ENCODE assay signal across 8 cellular contexts in genomic region chr10:92291921-92292860, GRCh38. TPM values are rescaled to one million over a fixed set of nuclear protein-coding genes. Genes with fewer than 3 reads are reported as not detected.
DNase-seq lines count a peak whose midpoint lies in the region; ATAC-seq and TF ChIP-seq lines count a peak whose summit lies in the region.

No MANE protein-coding gene starts in this region.

- DNase-seq in CD4-positive, alpha-beta T cell = peak; percentile 2 to 37 (median 16)
- DNase-seq in RPMI7951 (ENCODE audit: low read depth) = peak; percentile 52
- peak; percentile 73 for DNase-seq in activated naive CD4-positive, alpha-beta T cell treated with anti-CD3 and anti-CD28 coated beads, Interleukin-2, amount 10 ng/mL, durations not matched to agents 7 days and 5 days
- peak; percentile 48 for DNase-seq in glomerular visceral epithelial cell (ENCODE audit: extremely low spot score)
- peak in 45 of 56 donors; percentile 1 to 58 (median 16) for DNase-seq in nucleus accumbens (lab: John Stamatoyannopoulos, UW)
- no peak for DNase-seq in vagina (ENCODE audit: extremely low spot score in 2 of 2)

- H3K27me3 ChIP-seq in CD4-positive, alpha-beta T cell (ENCODE audit: control insufficient read depth, insufficient read depth, low read length) = no peaks in the 10 kb centered on the region
- no peaks in the 10 kb centered on the region for H3K27me3 ChIP-seq in vagina

- H3K9me3 Mint-ChIP-seq in CD4-positive, alpha-beta T cell = no peaks in the 10 kb centered on the region
- no peaks in the 10 kb centered on the region for H3K9me3 Mint-ChIP-seq in activated naive CD4-positive, alpha-beta T cell treated with anti-CD3 and anti-CD28 coated beads, Interleukin-2, amount 10 ng/mL, durations not matched to agents 7 days and 5 days

- H3K27ac ChIP-seq in CD4-positive, alpha-beta T cell (ENCODE audit: low read depth, low read length) = no peak overlapping the region
- peak overlapping the region; percentile 91 for H3K27ac ChIP-seq in HEK293 (ENCODE audit: extremely low read depth, low read depth, low read length)
- peak overlapping the region; percentile 94 for H3K27ac ChIP-seq in vagina

- H3K27ac Mint-ChIP-seq in CD4-positive, alpha-beta T cell = peak overlapping the region; percentile 87
- H3K27ac Mint-ChIP-seq in activated naive CD4-positive, alpha-beta T cell treated with anti-CD3 and anti-CD28 coated beads, Interleukin-2, amount 10 ng/mL, durations not matched to agents 7 days and 5 days = peak overlapping the region; percentile 83

- peak overlapping the region; percentile 100 for H3K4me3 ChIP-seq in HEK293 (ENCODE audit: low read depth, low read length)
- H3K4me3 ChIP-seq in vagina = peak overlapping the region; percentile 95 to 98

- peak overlapping the region; percentile 97 for H3K4me3 Mint-ChIP-seq in CD4-positive, alpha-beta T cell
- peak overlapping the region; percentile 95 for H3K4me3 Mint-ChIP-seq in activated naive CD4-positive, alpha-beta T cell treated with anti-CD3 and anti-CD28 coated beads, Interleukin-2, amount 10 ng/mL, durations not matched to agents 7 days and 5 days

- H3K4me1 Mint-ChIP-seq in CD4-positive, alpha-beta T cell (ENCODE audit: low read depth) = peaks cover 42% of the 10 kb centered on the region
- H3K4me1 Mint-ChIP-seq in activated naive CD4-positive, alpha-beta T cell treated with anti-CD3 and anti-CD28 coated beads, Interleukin-2, amount 10 ng/mL, durations not matched to agents 7 days and 5 days = peaks cover 30% of the 10 kb centered on the region

- H3K27me3 Mint-ChIP-seq in CD4-positive, alpha-beta T cell = no peaks in the 10 kb centered on the region
- peaks cover 4% of the 10 kb centered on the region for H3K27me3 Mint-ChIP-seq in activated naive CD4-positive, alpha-beta T cell treated with anti-CD3 and anti-CD28 coated beads, Interleukin-2, amount 10 ng/mL, durations not matched to agents 7 days and 5 days

- H3K36me3 Mint-ChIP-seq in CD4-positive, alpha-beta T cell (ENCODE audit: low read depth) = peaks cover 39% of the 10 kb centered on the region
- peaks cover 20% of the 10 kb centered on the region for H3K36me3 Mint-ChIP-seq in activated naive CD4-positive, alpha-beta T cell treated with anti-CD3 and anti-CD28 coated beads, Interleukin-2, amount 10 ng/mL, durations not matched to agents 7 days and 5 days

- intact Hi-C loops in CD4-positive, alpha-beta T cell (cut with DNase I, micrococcal nuclease) = loop anchor here (1.0 to 10.0 kb wide), 12 partner anchors 50 to 1417 kb away; partner anchors contain the start of genes BTAF1 (in 1 of the 2), CEP55 (in 1 of the 2), EXOC6 (in 1 of the 2) and FGFBP3 (in 1 of the 2)
- intact Hi-C loops in vagina (cut with DNase I) = no loop called here

- no peak for TF ChIP-seq POLR2A in vagina (IDR thresholded peaks at IDR 0.05)

- CTCF ChIA-PET in CD4-positive, alpha-beta T cell (lab: Charles Lee) = interaction anchor here (1.2 to 1.4 kb wide), 2 partner anchors 18 to 34 kb away, joined by 4 read pairs; no protein-coding TSS in a partner anchor
- CTCF ChIA-PET in HEK293 (lab: Yijun Ruan, JAX) = interaction anchor here (1.0 to 4.3 kb wide), 5 partner anchors 50 to 205 kb away, joined by 3 to 41 read pairs (median 3); no protein-coding TSS in a partner anchor
- CTCF ChIA-PET in activated naive CD4-positive, alpha-beta T cell treated with anti-CD3 and anti-CD28 coated beads, Interleukin-2, amount 10 ng/mL, durations not matched to agents 7 days and 5 days (lab: Charles Lee) = interaction anchor here (1.0 to 5.9 kb wide), 3 partner anchors 9 to 204 kb away, joined by 4 to 44 read pairs (median 4); no protein-coding TSS in a partner anchor

- H3K9me3 ChIP-seq in CD4-positive, alpha-beta T cell (ENCODE audit: control insufficient read depth, low read length) = no peaks in the 10 kb centered on the region
- H3K9me3 ChIP-seq in HEK293 (ENCODE audit: control insufficient read depth, insufficient read depth, low read depth, low read length) = no peaks in the 10 kb centered on the region
- no peaks in the 10 kb centered on the region for H3K9me3 ChIP-seq in vagina

- ATAC-seq in CD4-positive, alpha-beta T cell (ENCODE audit: poor library complexity) = no peak
- no peak for ATAC-seq in HG03442 (IDR thresholded peaks at IDR 0.05; ENCODE audit: unreplicated experiment)

- peaks cover 2% of the 10 kb centered on the region; the same call in 1 of the 2 replicates for H3K4me1 ChIP-seq in HEK293 (ENCODE audit: control insufficient read depth, insufficient read depth, low read length)
- H3K4me1 ChIP-seq in vagina = peaks cover 26% of the 10 kb centered on the region

- H3K36me3 ChIP-seq in HEK293 (ENCODE audit: control insufficient read depth in 2 of 2, insufficient read depth in 1 of 2, low read length in 2 of 2) = peaks cover 16 to 19% of the 10 kb centered on the region in 2 experiments
- no peaks in the 10 kb centered on the region for H3K36me3 ChIP-seq in vagina

- POLR2A ChIA-PET in CD4-positive, alpha-beta T cell (lab: Charles Lee) = interaction anchor here (0.9 to 3.8 kb wide), 9 partner anchors 11 to 1421 kb away, joined by 3 to 28 read pairs (median 3); partner anchors contain the start of genes FGFBP3, RPP30 and TNKS2
- POLR2A ChIA-PET in HEK293 (lab: Yijun Ruan, JAX) = interaction anchor here (0.6 to 1.4 kb wide), 2 partner anchors 23 to 204 kb away, joined by 3 to 7 read pairs; no protein-coding TSS in a partner anchor

- TF ChIP-seq CTCF in CD4-positive, alpha-beta T cell (IDR thresholded peaks at IDR 0.05) = peak; percentile 23
- TF ChIP-seq CTCF in HEK293 (tag by site-specific recombination; IDR thresholded peaks at IDR 0.05) (0 out of 2 replicates have a peak, but pooled peaks have one; percentile 20), vagina (IDR thresholded peaks at IDR 0.05) (peak in 1 of 3 experiments; percentile 24)

TF ChIP-seq in HEK293, 187 proteins besides CTCF, POLR2A, EP300 and RAD21 (continues in another document):
- 0 out of 2 replicates have a peak, but pooled peaks have one; percentile 11 for TF ChIP-seq ZNF366 (tag by site-specific recombination; conservative IDR thresholded peaks at IDR 0.05)
- no peak for TF ChIP-seq SP2 (tag by site-specific recombination; IDR thresholded peaks at IDR 0.05)
- peak; percentile 42; the same call in 1 of the 2 replicates for TF ChIP-seq KLF17 (tag by site-specific recombination; IDR thresholded peaks at IDR 0.05)
- TF ChIP-seq ZNF600 (tag by site-specific recombination; IDR thresholded peaks at IDR 0.05) = peak; percentile 40; the same call in 1 of the 2 replicates
- TF ChIP-seq ZBTB11 (tag by site-specific recombination; conservative IDR thresholded peaks at IDR 0.05; ENCODE audit: low read depth) = no peak

RNA-seq across cellular contexts. Expression of gene MARCHF5, which starts 1.2 kb away (rescaled TPM):
- total RNA-seq in CD4-positive, alpha-beta T cell = 10 to 100 TPM; 33.5 to 36.1 TPM
- total RNA-seq in RPMI7951 (2014; rRNA removed; shearing (Covaris generic)) = 5.6 and 12.3 TPM in 2 replicates
- total RNA-seq in vagina = 18.9 TPM

RNA-seq across cellular contexts. Expression of gene CPEB3, which starts 1.3 kb away (rescaled TPM):
- total RNA-seq in CD4-positive, alpha-beta T cell = 1 to 10 TPM; 1.2 to 1.3 TPM
- 0.49 and 0.72 TPM in 2 replicates for total RNA-seq in RPMI7951 (2014; rRNA removed; shearing (Covaris generic))
- 8.8 TPM for total RNA-seq in vagina

Comparison
In these comparisons a context has a peak if more than half of its experiments do, and no peak if none do; other contexts are left out.
1. DNase-seq: peak in CD4-positive, alpha-beta T cell (10 of 10), RPMI7951 (single experiment), activated naive CD4-positive, alpha-beta T cell treated with anti-CD3 and anti-CD28 coated beads, Interleukin-2, amount 10 ng/mL, durations not matched to agents 7 days and 5 days (single experiment), glomerular visceral epithelial cell (single experiment) and nucleus accumbens (45 of 56); none in vagina (0 of 2).